ENCODE assay signal across 1 cellular context in the genomic region with DNA sequence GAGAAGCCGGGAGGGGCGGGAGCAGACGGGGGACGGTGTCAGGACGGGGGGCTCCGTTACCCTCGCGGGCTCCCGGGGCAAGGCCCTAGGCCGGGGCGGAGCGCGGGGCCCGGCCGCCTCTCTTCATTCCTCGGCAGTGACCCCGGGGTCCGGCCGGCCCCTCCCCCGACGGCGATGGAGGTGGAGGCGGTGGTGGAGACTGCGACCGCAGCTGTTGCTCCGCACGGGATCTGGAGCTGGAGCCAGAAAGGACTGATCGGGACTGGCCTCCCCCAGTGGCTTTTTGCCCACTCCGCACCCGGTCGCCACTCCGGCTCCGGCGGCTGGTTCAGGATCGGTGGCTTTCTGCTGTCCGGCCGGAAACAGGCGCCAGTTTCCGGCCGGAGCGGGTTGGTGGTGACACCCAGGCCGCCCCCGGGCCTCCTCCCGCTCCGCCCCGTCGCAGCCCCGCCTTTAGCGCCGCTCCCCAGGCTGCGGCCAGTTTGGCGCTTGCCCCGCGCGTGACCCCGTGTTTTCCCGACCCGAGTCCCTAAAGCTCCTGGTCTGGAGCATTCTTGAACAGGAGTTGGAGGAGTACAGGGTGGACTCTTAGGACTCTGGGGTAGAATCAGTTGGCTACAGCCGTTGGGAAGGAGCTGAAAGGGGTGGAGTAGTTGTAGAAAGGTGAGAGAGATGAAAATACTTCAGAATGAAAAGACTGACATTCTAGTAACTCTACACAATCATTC.
TF ChIP-seq lines count a peak whose summit lies in the region.

Gene OTUD7B (minus strand): TSS at position 339 of the 728 bp plus-strand sequence. CDS start 33,216 bp downstream, outside the sequence.

TF ChIP-seq in GM12878, 131 proteins besides CTCF, POLR2A, EP300 and RAD21 (continued from another document):
- no peak for TF ChIP-seq CEBPZ (IDR thresholded peaks at IDR 0.05; ENCODE audit: low read depth, low read length)
- TF ChIP-seq E4F1 (IDR thresholded peaks at IDR 0.05; ENCODE audit: borderline replicate concordance, partially characterized antibody): peak; percentile 22
- peak; percentile 78 to 87; a peak in 3 of 4 replicates for TF ChIP-seq BHLHE40 (IDR thresholded peaks at IDR 0.05; ENCODE audit: borderline replicate concordance in 1 of 2, low read depth in 2 of 2, low read length in 1 of 2)
- peak; percentile 74 for TF ChIP-seq TBL1XR1 (IDR thresholded peaks at IDR 0.05; ENCODE audit: low read depth, low read length)
- TF ChIP-seq HCFC1 (IDR thresholded peaks at IDR 0.05; ENCODE audit: low read length): peak; percentile 67
- no peak for TF ChIP-seq KDM1A (IDR thresholded peaks at IDR 0.05; ENCODE audit: borderline replicate concordance)
- 0 out of 2 replicates have a peak, but pooled peaks have one; percentile 23 for TF ChIP-seq ZNF217 (IDR thresholded peaks at IDR 0.05)
- no peak for TF ChIP-seq BMI1 (IDR thresholded peaks at IDR 0.05; ENCODE audit: borderline replicate concordance)
- no peak; the same call in none of the 2 replicates for TF ChIP-seq GATAD2B (conservative IDR thresholded peaks at IDR 0.05; ENCODE audit: low read depth)
- TF ChIP-seq JUNB (IDR thresholded peaks at IDR 0.05): no peak
- no peak for TF ChIP-seq SMAD1 (IDR thresholded peaks at IDR 0.05; ENCODE audit: low read depth, partially characterized antibody)
- peak; percentile 14; the same call in 1 of the 2 replicates for TF ChIP-seq SMC3 (IDR thresholded peaks at IDR 0.05; ENCODE audit: borderline replicate concordance, low read length)
- peak; percentile 76; the same call in 1 of the 2 replicates for TF ChIP-seq ZNF207 (IDR thresholded peaks at IDR 0.05; ENCODE audit: borderline replicate concordance)
- TF ChIP-seq SRF (IDR thresholded peaks at IDR 0.05; ENCODE audit: low read depth in 2 of 2, low read length in 2 of 2): peak in 1 of 2 experiments; percentile 81; a peak in 2 of 4 replicates
- TF ChIP-seq, protein P1, sequence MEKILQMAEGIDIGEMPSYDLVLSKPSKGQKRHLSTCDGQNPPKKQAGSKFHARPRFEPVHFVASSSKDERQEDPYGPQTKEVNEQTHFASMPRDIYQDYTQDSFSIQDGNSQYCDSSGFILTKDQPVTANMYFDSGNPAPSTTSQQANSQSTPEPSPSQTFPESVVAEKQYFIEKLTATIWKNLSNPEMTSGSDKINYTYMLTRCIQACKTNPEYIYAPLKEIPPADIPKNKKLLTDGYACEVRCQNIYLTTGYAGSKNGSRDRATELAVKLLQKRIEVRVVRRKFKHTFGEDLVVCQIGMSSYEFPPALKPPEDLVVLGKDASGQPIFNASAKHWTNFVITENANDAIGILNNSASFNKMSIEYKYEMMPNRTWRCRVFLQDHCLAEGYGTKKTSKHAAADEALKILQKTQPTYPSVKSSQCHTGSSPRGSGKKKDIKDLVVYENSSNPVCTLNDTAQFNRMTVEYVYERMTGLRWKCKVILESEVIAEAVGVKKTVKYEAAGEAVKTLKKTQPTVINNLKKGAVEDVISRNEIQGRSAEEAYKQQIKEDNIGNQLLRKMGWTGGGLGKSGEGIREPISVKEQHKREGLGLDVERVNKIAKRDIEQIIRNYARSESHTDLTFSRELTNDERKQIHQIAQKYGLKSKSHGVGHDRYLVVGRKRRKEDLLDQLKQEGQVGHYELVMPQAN (conservative IDR thresholded peaks at IDR 0.05): peak; percentile 60; the same call in 1 of the 2 replicates
- TF ChIP-seq FOXM1 (IDR thresholded peaks at IDR 0.05; ENCODE audit: low read depth, low read length): 0 out of 2 replicates have a peak, but pooled peaks have one; percentile 61
- no peak for TF ChIP-seq MTA2 (IDR thresholded peaks at IDR 0.05; ENCODE audit: low read depth)
- TF ChIP-seq, protein P2, sequence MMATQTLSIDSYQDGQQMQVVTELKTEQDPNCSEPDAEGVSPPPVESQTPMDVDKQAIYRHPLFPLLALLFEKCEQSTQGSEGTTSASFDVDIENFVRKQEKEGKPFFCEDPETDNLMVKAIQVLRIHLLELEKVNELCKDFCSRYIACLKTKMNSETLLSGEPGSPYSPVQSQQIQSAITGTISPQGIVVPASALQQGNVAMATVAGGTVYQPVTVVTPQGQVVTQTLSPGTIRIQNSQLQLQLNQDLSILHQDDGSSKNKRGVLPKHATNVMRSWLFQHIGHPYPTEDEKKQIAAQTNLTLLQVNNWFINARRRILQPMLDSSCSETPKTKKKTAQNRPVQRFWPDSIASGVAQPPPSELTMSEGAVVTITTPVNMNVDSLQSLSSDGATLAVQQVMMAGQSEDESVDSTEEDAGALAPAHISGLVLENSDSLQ (IDR thresholded peaks at IDR 0.05): peak; percentile 26; the same call in 1 of the 2 replicates
- peak; percentile 74 for TF ChIP-seq RUNX3 (IDR thresholded peaks at IDR 0.05; ENCODE audit: low read length)
